19 cellular contexts compared by ENCODE assay signal in the genomic region with DNA sequence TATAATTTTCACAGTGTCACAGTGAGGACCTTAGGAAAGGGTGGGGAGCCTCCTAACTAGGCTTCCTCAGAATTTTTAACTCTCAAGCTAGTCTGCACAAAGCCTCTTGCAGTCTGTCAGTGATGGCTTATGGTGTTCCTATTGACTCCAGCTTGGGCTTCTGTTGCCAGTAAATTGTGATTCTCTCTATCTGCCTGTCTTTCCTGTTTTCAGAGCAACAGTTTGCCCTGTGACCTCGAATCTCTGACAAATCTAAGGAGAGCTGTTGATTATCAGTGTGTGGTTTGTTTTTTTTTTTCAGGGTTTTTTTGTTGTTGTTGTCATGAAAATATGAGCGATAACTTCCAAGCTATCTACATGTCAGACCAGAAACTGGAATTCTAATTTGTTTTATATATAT.
DNase-seq lines count a peak whose midpoint lies in the region; ATAC-seq, FAIRE-seq and TF ChIP-seq lines count a peak whose summit lies in the region.
"Had no signal": no experiment of that assay in that cellular context is flagged by ENCODE, and none has a peak within 500 bp of the region (broad histone marks: within the 10 kb centered on the region; RNA-seq: fewer than 3 reads in every experiment).

No MANE protein-coding gene starts in this region.

- CTCF ChIA-PET in HepG2 (lab: Yijun Ruan, JAX; ENCODE audit: low intra/inter-chr PET ratio, low total read pairs), result no interaction called here

- no peak overlapping the region for H3K4me2 ChIP-seq in HepG2 (ENCODE audit: low read depth, low read length)
- H3K4me2 ChIP-seq: KMS-11 had no signal

- no peaks in the 10 kb centered on the region for H3K79me2 ChIP-seq in HepG2 (ENCODE audit: insufficient read depth, low read length)

- no peaks in the 10 kb centered on the region for H4K20me1 ChIP-seq in HepG2 (ENCODE audit: insufficient read depth, low read length)

- TF ChIP-seq CTCF in right lobe of liver (IDR thresholded peaks at IDR 0.05), result no peak
- no peak for TF ChIP-seq CTCF in HepG2 (CRISPR knock-in tag; IDR thresholded peaks at IDR 0.05)
- no peak for TF ChIP-seq CTCF in fibroblast of pulmonary artery (IDR thresholded peaks at IDR 0.05; ENCODE audit: low read length, missing control alignments)

- H3K9me3 ChIP-seq in right lobe of liver (no peaks in the 10 kb centered on the region), HepG2 (ENCODE audit: low read length) (no peaks in the 10 kb centered on the region)

- no peak for TF ChIP-seq RAD21 in HepG2 (CRISPR knock-in tag; IDR thresholded peaks at IDR 0.05)

- ATAC-seq in right lobe of liver (peak; percentile 81 to 89 (median 84)), HepG2 (no peak)
- ATAC-seq in stimulated activated effector memory CD8-positive, alpha-beta T cell treated with anti-CD3 and anti-CD28 coated beads, Interleukin-12 subunit alpha, Interleukin-12 subunit beta, amount 100 ng/mL, for 72 hours, result peak; percentile 48
- ATAC-seq: HCT116, Right ventricle myocardium inferior had no signal

- no peak for FAIRE-seq in HepG2 (lab: Jason Lieb, UNC)
- FAIRE-seq: RCC 7860 had no signal

- intact Hi-C loops in right lobe of liver (cut with DNase I), result no loop called here
- intact Hi-C loops in HepG2 (cut with micrococcal nuclease; ENCODE audit: unreplicated experiment), result no loop called here

- H3K4me3 ChIP-seq in right lobe of liver, result no peak overlapping the region
- no peak overlapping the region for H3K4me3 ChIP-seq in HepG2 (replicated peaks in 1 of 3; ENCODE audit: insufficient read depth in 1 of 3, low read depth in 2 of 3, low read length in 3 of 3)
- H3K4me3 ChIP-seq in fibroblast of pulmonary artery (replicated peaks; ENCODE audit: low read depth, low read length), result no peak overlapping the region
- H3K4me3 ChIP-seq: GM23248 had no signal

- H3K27ac ChIP-seq in right lobe of liver (no peak overlapping the region), HepG2 (ENCODE audit: extremely low read length, insufficient read depth, low read length) (no peak overlapping the region)
- H3K27ac ChIP-seq: C4-2B, GM23248, KMS-11 had no signal

- no peak overlapping the region for H2AFZ ChIP-seq in HepG2 (ENCODE audit: low read length)
- H2AFZ ChIP-seq: GM23248 had no signal

- peaks cover 0 to 11% (median 3%) of the 10 kb centered on the region in 4 donors for H3K4me1 ChIP-seq in right lobe of liver
- no peaks in the 10 kb centered on the region for H3K4me1 ChIP-seq in HepG2 (ENCODE audit: insufficient read depth, low read length)

- H3K9me3 Mint-ChIP-seq in T-helper 2 cell treated with Interferon-gamma antibody and Interleukin-4, amounts not matched to agents 5 μg/mL and 100 μg/mL, for 36 hours, result peaks cover 41% of the 10 kb centered on the region
- peaks cover 9% of the 10 kb centered on the region for H3K9me3 Mint-ChIP-seq in stimulated activated effector memory CD8-positive, alpha-beta T cell treated with anti-CD3 and anti-CD28 coated beads, Interleukin-12 subunit alpha, Interleukin-12 subunit beta, amount 100 ng/mL, for 72 hours

- 29% methylated on average over 2 of the region's 2 CpGs for WGBS in right lobe of liver (ENCODE audit: insufficient coverage, low coverage, low lambda C conversion rate, missing lambda C conversion rate)
- WGBS in HepG2 (ENCODE audit: low lambda C conversion rate), result 22% methylated on average over 2 of the region's 2 CpGs

- DNase-seq in right lobe of liver (no peak), HepG2 (ENCODE audit: low spot score) (no peak), fibroblast of pulmonary artery (ENCODE audit: low read depth) (peak; percentile 2), T-helper 9 cell (no peak), SIG-M5 treated with dmso at 0.1 percent for 504 hours (lab: John Stamatoyannopoulos, UW; ENCODE audit: unreplicated experiment) (no peak), HK-2 (ENCODE audit: unreplicated experiment) (no peak)
- DNase-seq in T-helper 2 cell treated with Interferon-gamma antibody and Interleukin-4, amounts not matched to agents 5 μg/mL and 100 μg/mL, for 36 hours (ENCODE audit: low spot score), result no peak
- no peak for DNase-seq in stimulated activated effector memory CD8-positive, alpha-beta T cell treated with anti-CD3 and anti-CD28 coated beads, Interleukin-12 subunit alpha, Interleukin-12 subunit beta, amount 100 ng/mL, for 72 hours (ENCODE audit: low spot score in 2 of 2)
- DNase-seq: ACHN, DMS153, GF-D8, GM23248, MV-4-11, NCI-H1694 treated with DMSO at 0.1 percent for 48 hours had no signal

- no peaks in the 10 kb centered on the region for H3K36me3 ChIP-seq in right lobe of liver
- no peaks in the 10 kb centered on the region for H3K36me3 ChIP-seq in HepG2 (replicated peaks in 1 of 2; ENCODE audit: control insufficient read depth in 1 of 2, insufficient read depth in 2 of 2, low read length in 2 of 2)

- peaks cover 27% of the 10 kb centered on the region for H3K36me3 Mint-ChIP-seq in T-helper 2 cell treated with Interferon-gamma antibody and Interleukin-4, amounts not matched to agents 5 μg/mL and 100 μg/mL, for 36 hours (ENCODE audit: low read depth)
- H3K36me3 Mint-ChIP-seq in stimulated activated effector memory CD8-positive, alpha-beta T cell treated with anti-CD3 and anti-CD28 coated beads, Interleukin-12 subunit alpha, Interleukin-12 subunit beta, amount 100 ng/mL, for 72 hours, result peaks cover 5% of the 10 kb centered on the region

- POLR2A ChIA-PET in HepG2 (lab: Yijun Ruan, JAX), result no interaction called here

- no peak overlapping the region for H3K4me3 Mint-ChIP-seq in T-helper 2 cell treated with Interferon-gamma antibody and Interleukin-4, amounts not matched to agents 5 μg/mL and 100 μg/mL, for 36 hours
- H3K4me3 Mint-ChIP-seq in stimulated activated effector memory CD8-positive, alpha-beta T cell treated with anti-CD3 and anti-CD28 coated beads, Interleukin-12 subunit alpha, Interleukin-12 subunit beta, amount 100 ng/mL, for 72 hours, result peak overlapping the region; percentile 21

- H3K9ac ChIP-seq in HepG2 (ENCODE audit: insufficient read depth, low read depth, low read length), result no peak overlapping the region
- H3K9ac ChIP-seq: GM23248, KMS-11 had no signal

- H3K27ac Mint-ChIP-seq in T-helper 2 cell treated with Interferon-gamma antibody and Interleukin-4, amounts not matched to agents 5 μg/mL and 100 μg/mL, for 36 hours, result peak overlapping the region; percentile 56
- peak overlapping the region; percentile 21 for H3K27ac Mint-ChIP-seq in stimulated activated effector memory CD8-positive, alpha-beta T cell treated with anti-CD3 and anti-CD28 coated beads, Interleukin-12 subunit alpha, Interleukin-12 subunit beta, amount 100 ng/mL, for 72 hours

- BruUV-seq in HepG2 (replicated peaks; lab: Mats Ljungman, UMichigan), result no TSS peak

- H3K27me3 ChIP-seq in right lobe of liver (no peaks in the 10 kb centered on the region), HepG2 (ENCODE audit: control insufficient read depth in 1 of 2, insufficient read depth in 2 of 2, low read length in 2 of 2) (no peaks in the 10 kb centered on the region; a peak in 1 of 5 replicates)

- TF ChIP-seq EP300 in HepG2 (IDR thresholded peaks at IDR 0.05; ENCODE audit: low read depth in 2 of 2, low read length in 2 of 2) (no peak), HepG2 (CRISPR knock-in tag; IDR thresholded peaks at IDR 0.05; ENCODE audit: borderline replicate concordance) (no peak)

- peaks cover 37% of the 10 kb centered on the region for H3K4me1 Mint-ChIP-seq in T-helper 2 cell treated with Interferon-gamma antibody and Interleukin-4, amounts not matched to agents 5 μg/mL and 100 μg/mL, for 36 hours (ENCODE audit: low read depth)
- peaks cover 44% of the 10 kb centered on the region for H3K4me1 Mint-ChIP-seq in stimulated activated effector memory CD8-positive, alpha-beta T cell treated with anti-CD3 and anti-CD28 coated beads, Interleukin-12 subunit alpha, Interleukin-12 subunit beta, amount 100 ng/mL, for 72 hours

- in situ Hi-C loops in HepG2 (cut with HindIII; ENCODE audit: extremely low pct_ligation_motif_present, low pct_unique_long_range_greater_than_20kb), result no loop called here

- no peaks in the 10 kb centered on the region for H3K27me3 Mint-ChIP-seq in T-helper 2 cell treated with Interferon-gamma antibody and Interleukin-4, amounts not matched to agents 5 μg/mL and 100 μg/mL, for 36 hours (ENCODE audit: low read depth)

- TF ChIP-seq POLR2A in right lobe of liver (IDR thresholded peaks at IDR 0.05) (no peak), HepG2 (IDR thresholded peaks at IDR 0.05; ENCODE audit: insufficient read depth in 1 of 2, low read depth in 2 of 2, low read length in 2 of 2) (no peak)

TF ChIP-seq in HepG2, 621 proteins besides CTCF, POLR2A, EP300 and RAD21 (continues in another document):
- TF ChIP-seq ZNF816 (CRISPR knock-in tag; IDR thresholded peaks at IDR 0.05; ENCODE audit: borderline replicate concordance) (no peak), ZNF557 (CRISPR knock-in tag; IDR thresholded peaks at IDR 0.05) (no peak), SOX6 (IDR thresholded peaks at IDR 0.05) (no peak), SOX6 (CRISPR knock-in tag; IDR thresholded peaks at IDR 0.05) (no peak), ZNF782 (CRISPR knock-in tag; IDR thresholded peaks at IDR 0.05; ENCODE audit: borderline replicate concordance) (no peak), RBM22 (optimal IDR thresholded peaks at IDR 0.05; ENCODE audit: low read length) (no peak), HINFP (CRISPR knock-in tag; IDR thresholded peaks at IDR 0.05; ENCODE audit: low read depth) (no peak), KLF15 (CRISPR knock-in tag; IDR thresholded peaks at IDR 0.05; ENCODE audit: borderline replicate concordance) (no peak), NFE2L1 (CRISPR knock-in tag; IDR thresholded peaks at IDR 0.05; ENCODE audit: borderline replicate concordance) (no peak)
- TF ChIP-seq, protein P1, sequence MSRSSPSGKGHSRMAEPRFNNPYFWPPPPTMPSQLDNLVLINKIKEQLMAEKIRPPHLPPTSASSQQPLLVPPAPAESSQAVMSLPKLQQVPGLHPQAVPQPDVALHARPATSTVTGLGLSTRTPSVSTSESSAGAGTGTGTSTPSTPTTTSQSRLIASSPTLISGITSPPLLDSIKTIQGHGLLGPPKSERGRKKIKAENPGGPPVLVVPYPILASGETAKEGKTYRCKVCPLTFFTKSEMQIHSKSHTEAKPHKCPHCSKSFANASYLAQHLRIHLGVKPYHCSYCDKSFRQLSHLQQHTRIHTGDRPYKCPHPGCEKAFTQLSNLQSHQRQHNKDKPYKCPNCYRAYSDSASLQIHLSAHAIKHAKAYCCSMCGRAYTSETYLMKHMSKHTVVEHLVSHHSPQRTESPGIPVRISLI (CRISPR knock-in tag; IDR thresholded peaks at IDR 0.05; ENCODE audit: borderline replicate concordance), result no peak
